In the genomic region with DNA sequence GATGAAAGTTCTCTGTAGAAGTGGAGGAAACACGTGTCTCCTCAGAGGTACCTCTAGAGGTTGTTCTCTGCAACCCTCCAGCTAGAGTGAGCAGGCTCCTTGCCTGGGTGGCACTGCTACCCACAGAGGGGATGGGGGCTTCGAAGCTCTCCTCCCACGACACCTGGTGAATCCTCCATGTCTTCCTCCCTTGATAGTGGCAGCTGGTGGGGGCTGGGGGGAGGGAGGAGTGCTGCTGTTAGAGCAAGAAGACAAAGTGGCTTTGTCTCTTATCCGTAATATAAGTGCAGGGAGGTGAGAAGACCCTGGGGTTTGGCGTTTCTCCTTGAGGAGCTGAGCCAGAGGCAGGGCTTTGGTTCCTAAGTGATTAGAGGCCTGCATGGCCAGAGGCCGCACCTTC, we compare ENCODE assay signal across 10 cellular contexts. TPM values are rescaled to one million over a fixed set of nuclear protein-coding genes. Genes with fewer than 3 reads are reported as not detected.
DNase-seq lines count a peak whose midpoint lies in the region; ATAC-seq and TF ChIP-seq lines count a peak whose summit lies in the region.
"Had no signal": no experiment of that assay in that cellular context is flagged by ENCODE, and none has a peak within 500 bp of the region (broad histone marks: within the 10 kb centered on the region; RNA-seq: fewer than 3 reads in every experiment).

No MANE protein-coding gene starts in this region.

- H3K4me3 Mint-ChIP-seq in T-helper 17 cell (peak overlapping the region; percentile 43), glutamatergic neuron (ENCODE audit: unreplicated experiment) (no peak overlapping the region)
- H3K4me3 Mint-ChIP-seq: activated naive CD4-positive, alpha-beta T cell treated with anti-CD3 and anti-CD28 coated beads, Interleukin-2, amount 50 U/mL, for 24 hours had no signal

- no peaks in the 10 kb centered on the region for H3K27me3 Mint-ChIP-seq in T-helper 17 cell
- peaks cover 12% of the 10 kb centered on the region for H3K27me3 Mint-ChIP-seq in glutamatergic neuron (ENCODE audit: unreplicated experiment)
- H3K27me3 Mint-ChIP-seq: activated naive CD4-positive, alpha-beta T cell treated with anti-CD3 and anti-CD28 coated beads, Interleukin-2, amount 50 U/mL, for 24 hours had no signal

- H3K27ac ChIP-seq in AG04450 (ENCODE audit: low read depth, low read length) (peak overlapping the region; percentile 57), prostate gland (peak overlapping the region; percentile 49 to 51), foreskin keratinocyte (no peak overlapping the region)

- H3K9me3 ChIP-seq in AG04450 (ENCODE audit: control insufficient read depth, insufficient read depth, low read length) (no peaks in the 10 kb centered on the region), T-helper 17 cell (ENCODE audit: control insufficient read depth, low read length, poor library complexity, severe bottlenecking) (no peaks in the 10 kb centered on the region), prostate gland (no peaks in the 10 kb centered on the region)

- H3K36me3 ChIP-seq in prostate gland = no peaks in the 10 kb centered on the region

- peaks cover 4% of the 10 kb centered on the region for H3K4me1 ChIP-seq in prostate gland (replicated peaks)
- peaks cover 11% of the 10 kb centered on the region for H3K4me1 ChIP-seq in foreskin keratinocyte

- POLR2A ChIA-PET in AG04450 (lab: Yijun Ruan, JAX) = interaction anchor here (0.6 to 1.6 kb wide), 3 partner anchors 21 to 148 kb away, joined by 5 to 11 read pairs (median 8); no protein-coding TSS in a partner anchor

- no peak for TF ChIP-seq CTCF in AG04450 (IDR thresholded peaks at IDR 0.05; ENCODE audit: low read depth, low read length)
- TF ChIP-seq CTCF in glutamatergic neuron (IDR thresholded peaks at IDR 0.05; ENCODE audit: partially characterized antibody, unreplicated experiment) = no peak
- no peak for TF ChIP-seq CTCF in prostate gland (IDR thresholded peaks at IDR 0.05)
- TF ChIP-seq CTCF in foreskin keratinocyte (conservative IDR thresholded peaks at IDR 0.05) = no peak

- H3K27me3 ChIP-seq in AG04450 (ENCODE audit: control insufficient read depth, insufficient read depth, low read length) (no peaks in the 10 kb centered on the region), prostate gland (replicated peaks; ENCODE audit: insufficient read depth) (no peaks in the 10 kb centered on the region), foreskin keratinocyte (no peaks in the 10 kb centered on the region)

- no peak for ATAC-seq in T-helper 17 cell
- ATAC-seq in foreskin keratinocyte = no peak
- no peak for ATAC-seq in GM21381 (IDR thresholded peaks at IDR 0.05; ENCODE audit: unreplicated experiment)

- CTCF ChIA-PET in AG04450 (lab: Charles Lee) = interaction anchor here (0.6 kb wide), 1 partner anchor 926 kb away, joined by 3 read pairs; no protein-coding TSS in a partner anchor

- H3K9me3 Mint-ChIP-seq in glutamatergic neuron (ENCODE audit: unreplicated experiment) = peaks cover 2% of the 10 kb centered on the region
- H3K9me3 Mint-ChIP-seq: activated naive CD4-positive, alpha-beta T cell treated with anti-CD3 and anti-CD28 coated beads, Interleukin-2, amount 50 U/mL, for 24 hours had no signal

- no peak for DNase-seq in AG04450 (ENCODE audit: low read depth, low spot score)
- DNase-seq in T-helper 17 cell = no peak
- no peak for DNase-seq in glutamatergic neuron
- DNase-seq in prostate gland (ENCODE audit: low spot score) = no peak
- DNase-seq in foreskin keratinocyte = no peak
- DNase-seq in Kasumi-1 (lab: John Stamatoyannopoulos, UW) = no peak
- DNase-seq in NCI-H1092 treated with DMSO at 0.1 percent for 48 hours (lab: John Stamatoyannopoulos, UW) = no peak
- DNase-seq: NCI-H1930 had no signal

- peaks cover 77% of the 10 kb centered on the region for H3K4me1 Mint-ChIP-seq in T-helper 17 cell
- H3K4me1 Mint-ChIP-seq in glutamatergic neuron (ENCODE audit: low read depth, unreplicated experiment) = peaks cover 31% of the 10 kb centered on the region

- TF ChIP-seq POLR2A in prostate gland (IDR thresholded peaks at IDR 0.05) = no peak

- H3K27ac Mint-ChIP-seq in T-helper 17 cell (peak overlapping the region; percentile 99), glutamatergic neuron (ENCODE audit: unreplicated experiment) (peak overlapping the region; percentile 16)
- H3K27ac Mint-ChIP-seq: activated naive CD4-positive, alpha-beta T cell treated with anti-CD3 and anti-CD28 coated beads, Interleukin-2, amount 50 U/mL, for 24 hours had no signal

- H3K36me3 Mint-ChIP-seq in T-helper 17 cell (ENCODE audit: low read depth) (peaks cover 2% of the 10 kb centered on the region), glutamatergic neuron (ENCODE audit: unreplicated experiment) (no peaks in the 10 kb centered on the region)

- WGBS in prostate gland = 54% methylated on average over 6 of the region's 6 CpGs

- intact Hi-C loops in prostate gland (cut with DNase I) = loop anchor here (5.0 kb wide), 1 partner anchor 45 kb away; a partner anchor contains a TSS

- H3K4me3 ChIP-seq in AG04450 (ENCODE audit: low read depth, low read length) = no peak overlapping the region; the same call in 1 of the 2 replicates
- no peak overlapping the region for H3K4me3 ChIP-seq in prostate gland

RNA-seq across cellular contexts. Expression of a gene that starts 45.2 kb away (rescaled TPM):
- 168 and 204 TPM in 2 replicates for polyA plus RNA-seq in AG04450 (2011; rRNA removed)
- polyA minus RNA-seq in AG04450 (2011; rRNA and poly(A)+ RNA removed) = 319 and 332 TPM in 2 replicates
- 10 to 100 TPM; 92.5 to 99.2 TPM for total RNA-seq in T-helper 17 cell
- total RNA-seq in glutamatergic neuron (ENCODE audit: unreplicated experiment) = 17.4 TPM
- 100 to 1,000 TPM in 1 of 2 donors, 10 to 100 TPM in 1; 31.7 to 127 TPM for total RNA-seq in prostate gland
- total RNA-seq in foreskin keratinocyte = 71.9 and 82.3 TPM in 2 replicates
- polyA plus RNA-seq in foreskin keratinocyte = 21.2 and 22.1 TPM in 2 replicates
